Comparison of ENCODE assay signal across 28 cellular contexts in the genomic region with DNA sequence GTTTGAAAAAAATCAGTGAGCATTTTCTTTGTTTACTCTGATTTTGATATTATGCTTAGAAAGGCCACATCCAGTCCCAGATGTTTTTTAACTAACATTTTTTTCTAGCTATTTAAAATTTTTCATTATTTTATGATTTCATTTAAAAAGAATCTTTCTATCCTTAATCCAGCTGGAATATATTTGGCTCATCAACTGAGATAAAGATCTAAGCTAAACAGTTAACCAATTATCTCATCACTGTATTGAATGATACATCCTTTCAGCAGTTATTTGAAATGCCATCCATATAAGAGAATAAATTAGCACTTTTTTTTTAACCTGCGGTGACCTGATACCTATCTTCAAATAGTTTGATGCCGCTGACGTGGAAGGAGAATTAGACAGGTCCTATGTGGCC.
"Had no signal": no experiment of that assay in that cellular context is flagged by ENCODE, and none has a peak within 500 bp of the region (broad histone marks: within the 10 kb centered on the region; RNA-seq: fewer than 3 reads in every experiment).

No MANE protein-coding gene starts in this region.

- H3K27ac ChIP-seq: adrenal gland, body of pancreas, colonic mucosa, left lung, ovary, right lobe of liver, WERI-Rb-1 had no signal

- H3K4me3 Mint-ChIP-seq: activated naive CD8-positive, alpha-beta T cell; naive B cell; nephron progenitor cell; stimulated activated naive B cell treated with anti-CD40 and anti-IgM and Interleukin-4, amounts not matched to agents 10 μg/mL and 1 μg/mL and 100 μg/mL, for 72 hours; T-helper 17 cell had no signal

- H3K27ac Mint-ChIP-seq: activated naive CD8-positive, alpha-beta T cell; naive B cell; nephron progenitor cell; progenitor cell of endocrine pancreas; stimulated activated naive B cell treated with anti-CD40 and anti-IgM and Interleukin-4, amounts not matched to agents 10 μg/mL and 1 μg/mL and 100 μg/mL, for 72 hours; T-helper 17 cell had no signal

- H3K4me1 ChIP-seq: adrenal gland, colonic mucosa, left lung, transverse colon had no signal

- H3K27me3 ChIP-seq: adrenal gland, body of pancreas, colonic mucosa, dorsolateral prefrontal cortex, left lung, ovary, right lobe of liver, transverse colon had no signal

- DNase-seq: activated CD4-positive, alpha-beta T cell treated with anti-CD3 and anti-CD28 coated beads for 48 hours; activated CD4-positive, alpha-beta T cell treated with anti-CD3 and anti-CD28 coated beads, Interleukin-2, amount 50 U/mL, for 48 hours; activated CD8-positive, alpha-beta memory T cell treated with anti-CD3 and anti-CD28 coated beads for 24 hours; activated effector memory CD4-positive, alpha-beta T cell treated with Interleukin-2 at 50 U/mL for 16 hours; activated naive CD4-positive, alpha-beta T cell treated with Interleukin-2 at 50 U/mL for 16 hours; adrenal gland; body of pancreas; colonic mucosa; dorsolateral prefrontal cortex; effector memory CD4-positive, alpha-beta T cell; foreskin fibroblast; left lung; naive B cell; nephron progenitor cell; ovary; right lobe of liver; stimulated activated CD4-positive, alpha-beta T cell treated with anti-CD3 and anti-CD28 coated beads, Interleukin-1b, Interleukin-23, amount 100 ng/mL, for 48 hours; stimulated activated CD4-positive, alpha-beta T cell treated with anti-CD3 and anti-CD28 coated beads, Interleukin-4, amount 100 ng/mL, for 4 hours; stimulated activated naive B cell treated with anti-CD40 and anti-IgM and Interleukin-4, amounts not matched to agents 10 μg/mL and 1 μg/mL and 100 μg/mL, for 72 hours; T-helper 17 cell; T1000; transverse colon; WERI-Rb-1 had no signal

- H3K9me3 ChIP-seq: adrenal gland, body of pancreas, colonic mucosa, left lung, ovary, right lobe of liver, transverse colon had no signal

- H3K36me3 ChIP-seq: adrenal gland, colonic mucosa, left lung, ovary, right lobe of liver, transverse colon, WERI-Rb-1 had no signal

- H3K4me1 Mint-ChIP-seq: naive B cell; nephron progenitor cell; stimulated activated naive B cell treated with anti-CD40 and anti-IgM and Interleukin-4, amounts not matched to agents 10 μg/mL and 1 μg/mL and 100 μg/mL, for 72 hours; T-helper 17 cell had no signal

- ATAC-seq: activated CD4-positive, CD25-positive, alpha-beta regulatory T cell treated with anti-CD3 and anti-CD28 coated beads, Interleukin-2, amount 50 U/mL, for 24 hours; body of pancreas; left lung; right lobe of liver; stimulated activated naive B cell treated with anti-CD40 and anti-IgM and Interleukin-4, amounts not matched to agents 10 μg/mL and 1 μg/mL and 100 μg/mL, for 72 hours; T-helper 17 cell had no signal

- H3K36me3 Mint-ChIP-seq: activated naive CD8-positive, alpha-beta T cell; naive B cell; stimulated activated naive B cell treated with anti-CD40 and anti-IgM and Interleukin-4, amounts not matched to agents 10 μg/mL and 1 μg/mL and 100 μg/mL, for 72 hours had no signal

- H3K4me3 ChIP-seq: adrenal gland, body of pancreas, colonic mucosa, dorsolateral prefrontal cortex, left lung, lung, ovary, right lobe of liver, skin epidermis, transverse colon had no signal

- H3K27me3 Mint-ChIP-seq: activated naive CD8-positive, alpha-beta T cell had no signal
